In the genomic region with DNA sequence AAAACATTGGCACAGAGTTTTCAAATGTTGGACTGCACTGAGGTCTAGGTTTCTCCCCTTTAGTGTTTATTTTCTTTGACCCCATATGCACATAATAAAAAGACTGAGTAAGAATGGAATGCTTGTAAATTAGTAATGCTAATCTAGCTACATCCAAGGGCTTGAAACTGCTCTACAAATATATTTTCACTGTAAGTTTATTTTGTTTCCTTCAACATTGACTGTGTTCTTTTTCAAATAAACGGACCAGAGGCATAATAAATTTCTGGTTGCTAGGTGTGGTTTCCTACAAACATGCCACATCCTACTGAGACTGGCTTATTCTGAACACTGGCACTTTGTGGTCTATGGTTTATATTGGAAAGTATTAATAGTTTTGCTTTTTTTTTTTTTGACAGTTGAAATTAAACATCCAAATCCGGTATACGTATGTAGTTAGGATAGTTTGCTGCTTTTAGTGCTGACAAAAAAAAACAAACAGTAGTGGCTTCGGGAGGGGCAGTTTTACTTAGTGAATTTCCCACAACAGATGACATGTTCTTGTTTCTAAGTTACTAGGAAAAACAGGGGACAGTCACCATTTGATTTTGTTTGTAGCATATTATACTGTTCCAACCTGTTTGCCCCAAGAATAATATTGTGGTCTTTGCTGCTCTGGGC, we compare ENCODE assay signal across 9 cellular contexts. TPM values are rescaled to one million over a fixed set of nuclear protein-coding genes. Genes with fewer than 3 reads are reported as not detected.
A peak's percentile ranks its signal among the peaks of the same experiment; 100 is the strongest.
DNase-seq lines count a peak whose midpoint lies in the region; ATAC-seq, FAIRE-seq and TF ChIP-seq lines count a peak whose summit lies in the region.
"Had no signal": no experiment of that assay in that cellular context is flagged by ENCODE, and none has a peak within 500 bp of the region (broad histone marks: within the 10 kb centered on the region; RNA-seq: fewer than 3 reads in every experiment).

No MANE protein-coding gene starts in this region.

- H3K27ac ChIP-seq in astrocyte (ENCODE audit: low read depth, low read length): peak overlapping the region; percentile 50

- H3K27me3 ChIP-seq in astrocyte (ENCODE audit: insufficient read depth, low read length): no peaks in the 10 kb centered on the region

- H3K36me3 Mint-ChIP-seq in astrocyte (ENCODE audit: low read depth, unreplicated experiment): no peaks in the 10 kb centered on the region
- H3K36me3 Mint-ChIP-seq in glutamatergic neuron (ENCODE audit: unreplicated experiment): no peaks in the 10 kb centered on the region

- H3K4me3 ChIP-seq in astrocyte (ENCODE audit: insufficient read depth, low read depth, low read length) (no peak overlapping the region), mucosa of descending colon (no peak overlapping the region)

- FAIRE-seq in astrocyte (lab: Jason Lieb, UNC): peak; percentile 99

- H3K9me3 ChIP-seq in astrocyte (ENCODE audit: insufficient read depth, low read depth, low read length) (no peaks in the 10 kb centered on the region), mucosa of descending colon (no peaks in the 10 kb centered on the region)

- H3K9me3 Mint-ChIP-seq in astrocyte (ENCODE audit: unreplicated experiment) (no peaks in the 10 kb centered on the region), glutamatergic neuron (ENCODE audit: unreplicated experiment) (peaks cover under 1% of the 10 kb centered on the region)

- peak overlapping the region; percentile 10 for H3K4me2 ChIP-seq in astrocyte (ENCODE audit: low read length)

- intact Hi-C loops in mucosa of descending colon (cut with DNase I, micrococcal nuclease): no loop called here

- no peaks in the 10 kb centered on the region for H3K27me3 Mint-ChIP-seq in astrocyte (ENCODE audit: low read depth, unreplicated experiment)
- no peaks in the 10 kb centered on the region for H3K27me3 Mint-ChIP-seq in glutamatergic neuron (ENCODE audit: unreplicated experiment)

- DNase-seq in AG08396 (ENCODE audit: low spot score) (peak; percentile 50), astrocyte (ENCODE audit: low read depth) (peak; percentile 39), mucosa of descending colon (no peak), glutamatergic neuron (no peak), globus pallidus (ENCODE audit: low spot score) (no peak), G401 (ENCODE audit: low spot score) (no peak)
- DNase-seq: NCI-H1048 had no signal

- no peaks in the 10 kb centered on the region for H4K20me1 ChIP-seq in astrocyte (ENCODE audit: insufficient read depth, low read length)

- H3K4me1 ChIP-seq in astrocyte (ENCODE audit: insufficient read depth, low read length): peaks cover 3% of the 10 kb centered on the region
- no peaks in the 10 kb centered on the region for H3K4me1 ChIP-seq in mucosa of descending colon (ENCODE audit: low read depth)

- H3K36me3 ChIP-seq in astrocyte (ENCODE audit: insufficient read depth, low read length) (no peaks in the 10 kb centered on the region), mucosa of descending colon (ENCODE audit: low read depth) (no peaks in the 10 kb centered on the region)

- TF ChIP-seq CTCF in astrocyte (IDR thresholded peaks at IDR 0.05; ENCODE audit: insufficient read depth, low read depth, low read length) (no peak), mucosa of descending colon (IDR thresholded peaks at IDR 0.05) (no peak), glutamatergic neuron (IDR thresholded peaks at IDR 0.05; ENCODE audit: partially characterized antibody, unreplicated experiment) (no peak)

- H2AFZ ChIP-seq in astrocyte (ENCODE audit: low read depth, low read length): no peak overlapping the region

- no peak overlapping the region for H3K9ac ChIP-seq in astrocyte (ENCODE audit: low read length)

- peak; percentile 69 for ATAC-seq in HG03175 (IDR thresholded peaks at IDR 0.05; ENCODE audit: unreplicated experiment)
- ATAC-seq in mucosa of descending colon: peak; percentile 90
- ATAC-seq in GM21737 (IDR thresholded peaks at IDR 0.05; ENCODE audit: unreplicated experiment): no peak

- peaks cover 1% of the 10 kb centered on the region for H3K4me1 Mint-ChIP-seq in astrocyte (ENCODE audit: low read depth, unreplicated experiment)
- H3K4me1 Mint-ChIP-seq in glutamatergic neuron (ENCODE audit: low read depth, unreplicated experiment): no peaks in the 10 kb centered on the region

- in situ Hi-C loops in G401 (cut with HindIII; ENCODE audit: low sequenced_read_pairs): no loop called here

- no peaks in the 10 kb centered on the region for H3K79me2 ChIP-seq in astrocyte (ENCODE audit: insufficient read depth, low read length)

- no peak overlapping the region for H3K27ac Mint-ChIP-seq in astrocyte (ENCODE audit: unreplicated experiment)
- no peak overlapping the region for H3K27ac Mint-ChIP-seq in glutamatergic neuron (ENCODE audit: unreplicated experiment)

- H3K4me3 Mint-ChIP-seq in astrocyte (ENCODE audit: unreplicated experiment): no peak overlapping the region
- H3K4me3 Mint-ChIP-seq in glutamatergic neuron (ENCODE audit: unreplicated experiment): no peak overlapping the region

RNA-seq across cellular contexts. Expression of gene CA5B, which starts 13.2 kb away (rescaled TPM):
- total RNA-seq in astrocyte (6.1 and 6.4 TPM in 2 replicates), mucosa of descending colon (1 to 10 TPM; 6.8 to 9.3 (median 7.0) TPM), glutamatergic neuron (ENCODE audit: unreplicated experiment) (4.1 TPM)
- total RNA-seq in G401 (2014; rRNA removed; shearing (Covaris generic)): 0.80 and 4.3 TPM in 2 replicates

RNA-seq across cellular contexts. Expression of gene ZRSR2, which starts 39.0 kb away (rescaled TPM):
- 7.3 and 9.3 TPM in 2 replicates for total RNA-seq in astrocyte
- 10 to 100 TPM in 2 of 3 donors, 1 to 10 TPM in 1; 7.0 to 14.0 (median 11.7) TPM for total RNA-seq in mucosa of descending colon
- 8.5 TPM for total RNA-seq in glutamatergic neuron (ENCODE audit: unreplicated experiment)
- 0.49 TPM in 1 of 2 replicates, not detected in the other for total RNA-seq in G401 (2014; rRNA removed; shearing (Covaris generic))

Comparison
In these comparisons a context has a peak if more than half of its experiments do, and no peak if none do; other contexts are left out.
1. DNase-seq: peak in AG08396 (single experiment) and astrocyte (single experiment); none in mucosa of descending colon (0 of 3), glutamatergic neuron (single experiment), globus pallidus (single experiment) and G401 (single experiment).